14 cellular contexts compared by ENCODE assay signal in the genomic region with DNA sequence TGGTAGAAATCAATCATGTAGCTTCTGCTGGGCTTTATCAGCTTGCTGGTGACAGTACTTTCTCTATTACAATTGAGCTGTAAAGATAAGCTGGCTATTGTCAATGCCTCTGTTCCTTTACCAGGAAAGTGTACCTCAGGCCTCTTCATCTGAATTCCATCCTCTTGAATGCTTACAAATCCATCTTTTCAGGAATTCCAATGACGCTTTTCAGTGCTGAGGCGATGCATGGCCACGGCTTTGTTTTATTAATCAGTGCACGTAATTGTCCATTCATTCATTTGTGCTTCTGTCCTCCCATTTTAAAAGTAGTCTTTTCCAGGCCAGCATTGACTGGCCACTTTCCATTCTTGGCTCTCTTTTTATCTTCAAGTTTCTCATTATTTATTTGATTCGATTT.
"Had no signal": no experiment of that assay in that cellular context is flagged by ENCODE, and none has a peak within 500 bp of the region (broad histone marks: within the 10 kb centered on the region; RNA-seq: fewer than 3 reads in every experiment).

No MANE protein-coding gene starts in this region.

- H3K36me3 ChIP-seq: breast epithelium, right atrium auricular region, upper lobe of left lung had no signal

- H3K27me3 ChIP-seq: breast epithelium, right atrium auricular region, upper lobe of left lung had no signal

- ATAC-seq: activated T-helper 17 cell treated with anti-CD3 and anti-CD28 coated beads, Interleukin-2, amount 50 U/mL, for 72 hours; effector memory CD8-positive, alpha-beta T cell; left lobe of liver; natural killer cell had no signal

- H3K27ac ChIP-seq: breast epithelium, right atrium auricular region, upper lobe of left lung had no signal

- H3K4me1 ChIP-seq: right atrium auricular region, upper lobe of left lung had no signal

- H3K9me3 ChIP-seq: breast epithelium, right atrium auricular region, upper lobe of left lung had no signal

- DNase-seq: activated CD4-positive, CD25-positive, alpha-beta regulatory T cell treated with anti-CD3 and anti-CD28 coated beads, Interleukin-2, amount 50 U/mL, for 72 hours; activated naive CD4-positive, alpha-beta T cell treated with Interleukin-2 at 50 U/mL for 16 hours; activated T-cell treated with anti-CD3 and anti-CD28 coated beads for 4 hours; anterior cingulate cortex; dermis blood vessel endothelial cell; effector memory CD8-positive, alpha-beta T cell; islet precursor cell; natural killer cell; occipital lobe; upper lobe of left lung had no signal

- H3K4me3 ChIP-seq: breast epithelium, right atrium auricular region, upper lobe of left lung had no signal
